Comparison of ENCODE assay signal across 17 cellular contexts in genomic region chr7:66939325-66939724, GRCh38. TPM values are rescaled to one million over a fixed set of nuclear protein-coding genes. Genes with fewer than 3 reads are reported as not detected.
DNase-seq lines count a peak whose midpoint lies in the region; ATAC-seq, FAIRE-seq and TF ChIP-seq lines count a peak whose summit lies in the region.
"Had no signal": no experiment of that assay in that cellular context is flagged by ENCODE, and none has a peak within 500 bp of the region (broad histone marks: within the 10 kb centered on the region; RNA-seq: fewer than 3 reads in every experiment).

No MANE protein-coding gene starts in this region.

- H3K4me1 ChIP-seq in ovary (ENCODE audit: insufficient read depth) = peaks cover 3% of the 10 kb centered on the region
- H3K4me1 ChIP-seq: Caco-2 had no signal

- H3K4me3 Mint-ChIP-seq in activated CD4-positive, alpha-beta T cell treated with anti-CD3 and anti-CD28 coated beads, Interleukin-2, amount 10 ng/mL, durations not matched to agents 24 days and 14 days = no peak overlapping the region
- no peak overlapping the region for H3K4me3 Mint-ChIP-seq in stimulated activated naive CD8-positive, alpha-beta T cell treated with anti-CD3 and anti-CD28 coated beads, Interleukin-15, amount 100 ng/mL, for 72 hours
- H3K4me3 Mint-ChIP-seq in memory B cell = no peak overlapping the region

- WGBS in ovary, 3 donors = 87 to 92% (median 89%) methylated on average over 4 of the region's 4 CpGs

- H3K9me3 Mint-ChIP-seq in activated CD4-positive, alpha-beta T cell treated with anti-CD3 and anti-CD28 coated beads, Interleukin-2, amount 10 ng/mL, durations not matched to agents 24 days and 14 days = no peaks in the 10 kb centered on the region
- H3K9me3 Mint-ChIP-seq in stimulated activated naive CD8-positive, alpha-beta T cell treated with anti-CD3 and anti-CD28 coated beads, Interleukin-15, amount 100 ng/mL, for 72 hours = peaks cover 0 to 13% of the 10 kb centered on the region in 2 donors
- peaks cover 2% of the 10 kb centered on the region for H3K9me3 Mint-ChIP-seq in memory B cell

- TF ChIP-seq EP300 in ovary (IDR thresholded peaks at IDR 0.05) = no peak

- peaks cover 24% of the 10 kb centered on the region for H3K4me1 Mint-ChIP-seq in activated CD4-positive, alpha-beta T cell treated with anti-CD3 and anti-CD28 coated beads, Interleukin-2, amount 10 ng/mL, durations not matched to agents 24 days and 14 days
- H3K4me1 Mint-ChIP-seq in stimulated activated naive CD8-positive, alpha-beta T cell treated with anti-CD3 and anti-CD28 coated beads, Interleukin-15, amount 100 ng/mL, for 72 hours = peaks cover 45% of the 10 kb centered on the region
- H3K4me1 Mint-ChIP-seq in memory B cell = peaks cover 25% of the 10 kb centered on the region

- TF ChIP-seq POLR2A in ovary (IDR thresholded peaks at IDR 0.05) = no peak

- DNase-seq in activated CD4-positive, alpha-beta T cell treated with anti-CD3 and anti-CD28 coated beads, Interleukin-2, amount 10 ng/mL, durations not matched to agents 24 days and 14 days = no peak
- DNase-seq in activated CD4-positive, alpha-beta T cell treated with anti-CD3 and anti-CD28 coated beads for 48 hours = no peak
- no peak for DNase-seq in stimulated activated naive CD8-positive, alpha-beta T cell treated with anti-CD3 and anti-CD28 coated beads, Interleukin-15, amount 100 ng/mL, for 72 hours
- DNase-seq in stimulated activated naive CD8-positive, alpha-beta T cell treated with anti-CD3 and anti-CD28 coated beads, Interleukin-15, Interleukin-2, amounts not matched to agents 100 U/mL and 50 U/mL, for 24 hours = no peak
- DNase-seq in memory B cell (ENCODE audit: low spot score in 2 of 2) = no peak
- no peak for DNase-seq in D721Med (ENCODE audit: insufficient read length, low spot score)
- DNase-seq in LoVo (ENCODE audit: low spot score) = no peak
- DNase-seq in ovary = no peak
- DNase-seq: 8988T, C1 segment of cervical spinal cord, Caco-2, H7, NCI-H1417, NCI-H2029 treated with DMSO at 0.1 percent for 48 hours, NCI-H510A, NCI-H82 had no signal

- no peaks in the 10 kb centered on the region for H3K27me3 Mint-ChIP-seq in activated CD4-positive, alpha-beta T cell treated with anti-CD3 and anti-CD28 coated beads, Interleukin-2, amount 10 ng/mL, durations not matched to agents 24 days and 14 days
- no peaks in the 10 kb centered on the region for H3K27me3 Mint-ChIP-seq in stimulated activated naive CD8-positive, alpha-beta T cell treated with anti-CD3 and anti-CD28 coated beads, Interleukin-15, amount 100 ng/mL, for 72 hours
- no peaks in the 10 kb centered on the region for H3K27me3 Mint-ChIP-seq in memory B cell

- peak overlapping the region; percentile 39 for H3K27ac Mint-ChIP-seq in activated CD4-positive, alpha-beta T cell treated with anti-CD3 and anti-CD28 coated beads, Interleukin-2, amount 10 ng/mL, durations not matched to agents 24 days and 14 days
- peak overlapping the region; percentile 33 to 89 for H3K27ac Mint-ChIP-seq in stimulated activated naive CD8-positive, alpha-beta T cell treated with anti-CD3 and anti-CD28 coated beads, Interleukin-15, amount 100 ng/mL, for 72 hours
- peak overlapping the region; percentile 42 for H3K27ac Mint-ChIP-seq in memory B cell

- intact Hi-C loops in activated CD4-positive, alpha-beta T cell treated with anti-CD3 and anti-CD28 coated beads, Interleukin-2, amount 10 ng/mL, durations not matched to agents 24 days and 14 days (cut with micrococcal nuclease) = no loop called here
- intact Hi-C loops in ovary (cut with DNase I) = no loop called here

- no peak overlapping the region for H3K27ac ChIP-seq in ovary

- H3K27me3 ChIP-seq in ovary = no peaks in the 10 kb centered on the region

- H3K9me3 ChIP-seq in ovary = no peaks in the 10 kb centered on the region
- H3K9me3 ChIP-seq: Caco-2 had no signal

- ATAC-seq in stimulated activated naive CD8-positive, alpha-beta T cell treated with anti-CD3 and anti-CD28 coated beads, Interleukin-15, amount 100 ng/mL, for 72 hours = no peak
- ATAC-seq in stimulated activated naive CD8-positive, alpha-beta T cell treated with anti-CD3 and anti-CD28 coated beads, Interleukin-15, Interleukin-2, amounts not matched to agents 100 U/mL and 50 U/mL, for 24 hours = no peak
- ATAC-seq in memory B cell (ENCODE audit: low read depth) = no peak

- no peak for FAIRE-seq in D721Med (lab: Jason Lieb, UNC)
- FAIRE-seq: GM18507 had no signal

- no peak overlapping the region for H3K4me3 ChIP-seq in ovary

- no peaks in the 10 kb centered on the region for H3K36me3 ChIP-seq in ovary

- peaks cover 44% of the 10 kb centered on the region for H3K36me3 Mint-ChIP-seq in activated CD4-positive, alpha-beta T cell treated with anti-CD3 and anti-CD28 coated beads, Interleukin-2, amount 10 ng/mL, durations not matched to agents 24 days and 14 days (ENCODE audit: low read depth)
- peaks cover 32% of the 10 kb centered on the region for H3K36me3 Mint-ChIP-seq in memory B cell

- TF ChIP-seq CTCF in D721Med (IDR thresholded peaks at IDR 0.05; ENCODE audit: insufficient read depth, missing control alignments) = no peak
- TF ChIP-seq CTCF in ovary (IDR thresholded peaks at IDR 0.05) = no peak

RNA-seq across cellular contexts. Expression of gene TMEM248, which starts 18.3 kb away (rescaled TPM):
- 88.4 and 92.2 TPM in 2 replicates for total RNA-seq in activated CD4-positive, alpha-beta T cell treated with anti-CD3 and anti-CD28 coated beads, Interleukin-2, amount 10 ng/mL, durations not matched to agents 24 days and 14 days
- total RNA-seq in ovary = 100 to 1,000 TPM in 5 of 7 donors, 10 to 100 TPM in 2; 71.9 to 118 (median 102) TPM
- polyA plus RNA-seq in ovary = 10 to 100 TPM; 51.8 to 76.6 TPM

RNA-seq across cellular contexts. Expression of gene SBDS, which starts 56.1 kb away (rescaled TPM):
- total RNA-seq in activated CD4-positive, alpha-beta T cell treated with anti-CD3 and anti-CD28 coated beads, Interleukin-2, amount 10 ng/mL, durations not matched to agents 24 days and 14 days = 68.6 and 72.8 TPM in 2 replicates
- total RNA-seq in ovary = 100 to 1,000 TPM in 4 of 7 donors, 10 to 100 TPM in 3; 70.7 to 123 (median 108) TPM
- 100 to 1,000 TPM; 119 to 157 TPM for polyA plus RNA-seq in ovary

RNA-seq across cellular contexts. Expression of gene TYW1, which starts 57.3 kb away (rescaled TPM):
- 20.9 and 21.1 TPM in 2 replicates for total RNA-seq in activated CD4-positive, alpha-beta T cell treated with anti-CD3 and anti-CD28 coated beads, Interleukin-2, amount 10 ng/mL, durations not matched to agents 24 days and 14 days
- 10 to 100 TPM; 17.3 to 45.6 (median 22.4) TPM for total RNA-seq in ovary
- polyA plus RNA-seq in ovary = 10 to 100 TPM; 22.3 to 25.8 TPM
